Comparison of ENCODE assay signal across 17 cellular contexts in genomic region chr2:30969006-30969405, GRCh38.
"Had no signal": no experiment of that assay in that cellular context is flagged by ENCODE, and none has a peak within 500 bp of the region (broad histone marks: within the 10 kb centered on the region; RNA-seq: fewer than 3 reads in every experiment).

No MANE protein-coding gene starts in this region.

- H3K4me1 ChIP-seq: body of pancreas, left lung, suprapubic skin, vagina had no signal

- H3K9me3 Mint-ChIP-seq: activated CD4-positive, alpha-beta T cell treated with anti-CD3 and anti-CD28 coated beads, Interleukin-2, amount 10 ng/mL, durations not matched to agents 7 days and 5 days; activated naive CD8-positive, alpha-beta T cell treated with anti-CD3 and anti-CD28 coated beads, Interleukin-2, amount 10 ng/mL, durations not matched to agents 7 days and 5 days; activated T-cell treated with anti-CD3 and anti-CD28 coated beads, Interleukin-2, amount 50 U/mL, for 24 hours; activated T-helper 2 cell treated with anti-CD3 and anti-CD28 coated beads, Interferon-gamma antibody, Interleukin-2, Interleukin-4, amounts not matched to agents 10 μg/mL and 5 μg/mL and 100 μg/mL, durations not matched to agents 14 hours and 24 hours and 36 hours; neural crest cell had no signal

- H3K4me1 Mint-ChIP-seq: activated CD4-positive, alpha-beta T cell treated with anti-CD3 and anti-CD28 coated beads, Interleukin-2, amount 10 ng/mL, durations not matched to agents 7 days and 5 days; activated naive CD8-positive, alpha-beta T cell treated with anti-CD3 and anti-CD28 coated beads, Interleukin-2, amount 10 ng/mL, durations not matched to agents 7 days and 5 days; neural crest cell had no signal

- ATAC-seq: activated CD8-positive, alpha-beta T cell treated with anti-CD3 and anti-CD28 coated beads, Interleukin-2, amount 10 ng/mL, durations not matched to agents 7 days and 5 days; body of pancreas; heart right ventricle; left lung; stimulated activated naive CD8-positive, alpha-beta T cell treated with anti-CD3 and anti-CD28 coated beads, Interleukin-15, Interleukin-2, amounts not matched to agents 100 U/mL and 50 U/mL, for 24 hours had no signal

- H3K4me3 ChIP-seq: body of pancreas, heart right ventricle, left lung, suprapubic skin, vagina had no signal

- H3K27ac ChIP-seq: body of pancreas, heart right ventricle, left lung, suprapubic skin, vagina had no signal

- DNase-seq: activated CD4-positive, alpha-beta T cell treated with anti-CD3 and anti-CD28 coated beads, Interleukin-2, amount 10 ng/mL, durations not matched to agents 7 days and 5 days; activated CD8-positive, alpha-beta T cell treated with anti-CD3 and anti-CD28 coated beads, Interleukin-2, amount 10 ng/mL, durations not matched to agents 7 days and 5 days; activated naive CD4-positive, alpha-beta T cell treated with Interleukin-2 at 50 U/mL for 16 hours; activated naive CD8-positive, alpha-beta T cell treated with anti-CD3 and anti-CD28 coated beads, Interleukin-2, amount 10 ng/mL, durations not matched to agents 7 days and 5 days; activated T-cell treated with anti-CD3 and anti-CD28 coated beads, Interleukin-2, amount 50 U/mL, for 24 hours; body of pancreas; caudate nucleus; heart right ventricle; left lung; stimulated activated CD4-positive, alpha-beta T cell treated with anti-CD3 and anti-CD28 coated beads, Interleukin-2, amount 100 ng/mL, for 24 hours; stimulated activated naive CD8-positive, alpha-beta T cell treated with anti-CD3 and anti-CD28 coated beads, Interleukin-15, Interleukin-2, amounts not matched to agents 100 U/mL and 50 U/mL, for 24 hours; T-helper 9 cell; trophoblast cell had no signal

- H3K9me3 ChIP-seq: body of pancreas, heart right ventricle, left lung, suprapubic skin, vagina had no signal

- H3K27ac Mint-ChIP-seq: activated CD4-positive, alpha-beta T cell treated with anti-CD3 and anti-CD28 coated beads, Interleukin-2, amount 10 ng/mL, durations not matched to agents 7 days and 5 days; activated CD8-positive, alpha-beta T cell treated with anti-CD3 and anti-CD28 coated beads, Interleukin-2, amount 10 ng/mL, durations not matched to agents 7 days and 5 days; activated naive CD8-positive, alpha-beta T cell treated with anti-CD3 and anti-CD28 coated beads, Interleukin-2, amount 10 ng/mL, durations not matched to agents 7 days and 5 days; activated T-cell treated with anti-CD3 and anti-CD28 coated beads, Interleukin-2, amount 50 U/mL, for 24 hours; activated T-helper 2 cell treated with anti-CD3 and anti-CD28 coated beads, Interferon-gamma antibody, Interleukin-2, Interleukin-4, amounts not matched to agents 10 μg/mL and 5 μg/mL and 100 μg/mL, durations not matched to agents 14 hours and 24 hours and 36 hours had no signal

- H3K27me3 Mint-ChIP-seq: activated naive CD8-positive, alpha-beta T cell treated with anti-CD3 and anti-CD28 coated beads, Interleukin-2, amount 10 ng/mL, durations not matched to agents 7 days and 5 days had no signal

- H3K4me3 Mint-ChIP-seq: activated CD4-positive, alpha-beta T cell treated with anti-CD3 and anti-CD28 coated beads, Interleukin-2, amount 10 ng/mL, durations not matched to agents 7 days and 5 days; activated CD8-positive, alpha-beta T cell treated with anti-CD3 and anti-CD28 coated beads, Interleukin-2, amount 10 ng/mL, durations not matched to agents 7 days and 5 days; activated naive CD8-positive, alpha-beta T cell treated with anti-CD3 and anti-CD28 coated beads, Interleukin-2, amount 10 ng/mL, durations not matched to agents 7 days and 5 days; activated T-cell treated with anti-CD3 and anti-CD28 coated beads, Interleukin-2, amount 50 U/mL, for 24 hours; neural crest cell had no signal

- H3K36me3 ChIP-seq: heart right ventricle, left lung, suprapubic skin, vagina had no signal

- H3K27me3 ChIP-seq: body of pancreas, left lung, vagina had no signal
